ENCODE assay signal across 1 cellular context in genomic region chr19:3048190-3048533, GRCh38.
TF ChIP-seq lines count a peak whose summit lies in the region.

No MANE protein-coding gene starts in this region.

TF ChIP-seq in SK-N-SH treated with all-trans-retinoic acid at 6 μM for 48 hours, 23 proteins besides CTCF, POLR2A, EP300 and RAD21 (continued from another document):
- no peak for TF ChIP-seq TOX (CRISPR knock-in tag; IDR thresholded peaks at IDR 0.05; ENCODE audit: borderline replicate concordance)
- no peak for TF ChIP-seq ZNF70 (CRISPR knock-in tag; IDR thresholded peaks at IDR 0.05)
- no peak for TF ChIP-seq ZFP30 (CRISPR knock-in tag; IDR thresholded peaks at IDR 0.05)
